Comparison of ENCODE assay signal across 1 cellular context in genomic region chr7:100483728-100484635, GRCh38.
TF ChIP-seq lines count a peak whose summit lies in the region.

Gene NYAP1 (plus strand): TSS chr7:100483927. CDS start chr7:100485312, 1,385 bp downstream.

TF ChIP-seq in K562, 482 proteins besides CTCF, POLR2A, EP300 and RAD21 (continued from another document):
- TF ChIP-seq FOSL1 (tag; conservative IDR thresholded peaks at IDR 0.05) (no peak), CEBPZ (IDR thresholded peaks at IDR 0.05; ENCODE audit: borderline replicate concordance, low read depth, low read length) (no peak)
